In the genomic region with DNA sequence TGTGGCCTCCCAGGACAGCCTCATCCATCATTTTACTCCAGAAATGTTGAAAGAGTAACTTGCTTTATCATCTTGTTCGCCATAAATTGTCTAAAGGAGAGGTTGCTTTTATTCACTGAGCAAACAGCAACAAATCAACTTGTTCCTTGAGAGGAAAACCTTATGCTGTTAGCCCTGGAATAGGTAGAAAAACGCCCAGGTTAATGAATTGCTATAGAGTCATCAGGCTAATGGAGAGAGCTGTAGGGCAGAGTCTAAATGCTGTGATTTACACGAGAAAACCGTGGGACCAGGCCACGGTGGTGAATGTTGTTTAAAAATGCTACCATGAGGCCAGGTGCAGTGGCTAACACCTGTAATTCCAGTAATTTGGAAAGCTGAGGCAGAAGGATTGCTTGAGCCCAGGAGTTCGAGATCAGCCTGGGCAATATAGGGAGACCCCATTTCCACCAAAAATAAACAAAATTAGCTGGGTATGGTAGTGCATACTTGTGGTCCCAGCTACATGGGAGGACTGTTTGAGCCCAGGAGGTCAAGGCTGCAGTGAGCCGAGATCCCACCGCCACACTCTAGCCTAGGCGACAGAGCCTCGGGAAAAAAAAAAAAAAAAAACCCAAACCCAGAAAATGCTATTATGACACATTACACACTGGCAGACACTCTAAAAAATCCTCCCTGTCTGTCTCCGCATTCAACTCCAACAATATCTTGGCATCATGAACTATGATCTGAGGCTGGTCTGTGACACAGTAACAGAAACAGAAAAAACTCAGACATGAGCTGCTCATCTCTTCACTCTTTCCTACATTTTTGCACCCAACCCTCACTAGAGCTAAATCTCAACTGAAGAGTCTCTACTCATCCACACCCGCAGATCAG, we compare ENCODE assay signal across 1 cellular context.
TF ChIP-seq lines count a peak whose summit lies in the region.

No MANE protein-coding gene starts in this region.

TF ChIP-seq in GM23338, 12 proteins besides CTCF, POLR2A, EP300 and RAD21 (continued from another document):
- TF ChIP-seq, protein P1, sequence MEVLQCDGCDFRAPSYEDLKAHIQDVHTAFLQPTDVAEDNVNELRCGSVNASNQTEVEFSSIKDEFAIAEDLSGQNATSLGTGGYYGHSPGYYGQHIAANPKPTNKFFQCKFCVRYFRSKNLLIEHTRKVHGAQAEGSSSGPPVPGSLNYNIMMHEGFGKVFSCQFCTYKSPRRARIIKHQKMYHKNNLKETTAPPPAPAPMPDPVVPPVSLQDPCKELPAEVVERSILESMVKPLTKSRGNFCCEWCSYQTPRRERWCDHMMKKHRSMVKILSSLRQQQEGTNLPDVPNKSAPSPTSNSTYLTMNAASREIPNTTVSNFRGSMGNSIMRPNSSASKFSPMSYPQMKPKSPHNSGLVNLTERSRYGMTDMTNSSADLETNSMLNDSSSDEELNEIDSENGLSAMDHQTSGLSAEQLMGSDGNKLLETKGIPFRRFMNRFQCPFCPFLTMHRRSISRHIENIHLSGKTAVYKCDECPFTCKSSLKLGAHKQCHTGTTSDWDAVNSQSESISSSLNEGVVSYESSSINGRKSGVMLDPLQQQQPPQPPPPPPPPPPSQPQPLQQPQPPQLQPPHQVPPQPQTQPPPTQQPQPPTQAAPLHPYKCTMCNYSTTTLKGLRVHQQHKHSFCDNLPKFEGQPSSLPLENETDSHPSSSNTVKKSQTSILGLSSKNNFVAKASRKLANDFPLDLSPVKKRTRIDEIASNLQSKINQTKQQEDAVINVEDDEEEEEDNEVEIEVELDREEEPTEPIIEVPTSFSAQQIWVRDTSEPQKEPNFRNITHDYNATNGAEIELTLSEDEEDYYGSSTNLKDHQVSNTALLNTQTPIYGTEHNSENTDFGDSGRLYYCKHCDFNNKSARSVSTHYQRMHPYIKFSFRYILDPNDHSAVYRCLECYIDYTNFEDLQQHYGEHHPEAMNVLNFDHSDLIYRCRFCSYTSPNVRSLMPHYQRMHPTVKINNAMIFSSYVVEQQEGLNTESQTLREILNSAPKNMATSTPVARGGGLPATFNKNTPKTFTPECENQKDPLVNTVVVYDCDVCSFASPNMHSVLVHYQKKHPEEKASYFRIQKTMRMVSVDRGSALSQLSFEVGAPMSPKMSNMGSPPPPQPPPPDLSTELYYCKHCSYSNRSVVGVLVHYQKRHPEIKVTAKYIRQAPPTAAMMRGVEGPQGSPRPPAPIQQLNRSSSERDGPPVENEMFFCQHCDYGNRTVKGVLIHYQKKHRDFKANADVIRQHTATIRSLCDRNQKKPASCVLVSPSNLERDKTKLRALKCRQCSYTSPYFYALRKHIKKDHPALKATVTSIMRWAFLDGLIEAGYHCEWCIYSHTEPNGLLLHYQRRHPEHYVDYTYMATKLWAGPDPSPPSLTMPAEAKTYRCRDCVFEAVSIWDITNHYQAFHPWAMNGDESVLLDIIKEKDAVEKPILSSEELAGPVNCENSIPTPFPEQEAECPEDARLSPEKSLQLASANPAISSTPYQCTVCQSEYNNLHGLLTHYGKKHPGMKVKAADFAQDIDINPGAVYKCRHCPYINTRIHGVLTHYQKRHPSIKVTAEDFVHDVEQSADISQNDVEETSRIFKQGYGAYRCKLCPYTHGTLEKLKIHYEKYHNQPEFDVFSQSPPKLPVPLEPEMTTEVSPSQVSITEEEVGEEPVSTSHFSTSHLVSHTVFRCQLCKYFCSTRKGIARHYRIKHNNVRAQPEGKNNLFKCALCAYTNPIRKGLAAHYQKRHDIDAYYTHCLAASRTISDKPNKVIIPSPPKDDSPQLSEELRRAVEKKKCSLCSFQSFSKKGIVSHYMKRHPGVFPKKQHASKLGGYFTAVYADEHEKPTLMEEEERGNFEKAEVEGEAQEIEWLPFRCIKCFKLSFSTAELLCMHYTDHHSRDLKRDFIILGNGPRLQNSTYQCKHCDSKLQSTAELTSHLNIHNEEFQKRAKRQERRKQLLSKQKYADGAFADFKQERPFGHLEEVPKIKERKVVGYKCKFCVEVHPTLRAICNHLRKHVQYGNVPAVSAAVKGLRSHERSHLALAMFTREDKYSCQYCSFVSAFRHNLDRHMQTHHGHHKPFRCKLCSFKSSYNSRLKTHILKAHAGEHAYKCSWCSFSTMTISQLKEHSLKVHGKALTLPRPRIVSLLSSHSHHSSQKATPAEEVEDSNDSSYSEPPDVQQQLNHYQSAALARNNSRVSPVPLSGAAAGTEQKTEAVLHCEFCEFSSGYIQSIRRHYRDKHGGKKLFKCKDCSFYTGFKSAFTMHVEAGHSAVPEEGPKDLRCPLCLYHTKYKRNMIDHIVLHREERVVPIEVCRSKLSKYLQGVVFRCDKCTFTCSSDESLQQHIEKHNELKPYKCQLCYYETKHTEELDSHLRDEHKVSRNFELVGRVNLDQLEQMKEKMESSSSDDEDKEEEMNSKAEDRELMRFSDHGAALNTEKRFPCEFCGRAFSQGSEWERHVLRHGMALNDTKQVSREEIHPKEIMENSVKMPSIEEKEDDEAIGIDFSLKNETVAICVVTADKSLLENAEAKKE (CRISPR knock-in tag; IDR thresholded peaks at IDR 0.05) = no peak
- TF ChIP-seq EZH2phosphoT487 (IDR thresholded peaks at IDR 0.05; ENCODE audit: unreplicated experiment) (no peak), CREB1 (CRISPR knock-in tag; IDR thresholded peaks at IDR 0.05; ENCODE audit: low read depth) (no peak), POLR2AphosphoS5 (IDR thresholded peaks at IDR 0.05; ENCODE audit: low read depth) (no peak), NANOG (IDR thresholded peaks at IDR 0.05; ENCODE audit: borderline replicate concordance) (no peak), JUNB (IDR thresholded peaks at IDR 0.05; ENCODE audit: unreplicated experiment) (no peak), ZNF331 (CRISPR knock-in tag; IDR thresholded peaks at IDR 0.05; ENCODE audit: low read depth) (no peak)
- TF ChIP-seq, protein P2, sequence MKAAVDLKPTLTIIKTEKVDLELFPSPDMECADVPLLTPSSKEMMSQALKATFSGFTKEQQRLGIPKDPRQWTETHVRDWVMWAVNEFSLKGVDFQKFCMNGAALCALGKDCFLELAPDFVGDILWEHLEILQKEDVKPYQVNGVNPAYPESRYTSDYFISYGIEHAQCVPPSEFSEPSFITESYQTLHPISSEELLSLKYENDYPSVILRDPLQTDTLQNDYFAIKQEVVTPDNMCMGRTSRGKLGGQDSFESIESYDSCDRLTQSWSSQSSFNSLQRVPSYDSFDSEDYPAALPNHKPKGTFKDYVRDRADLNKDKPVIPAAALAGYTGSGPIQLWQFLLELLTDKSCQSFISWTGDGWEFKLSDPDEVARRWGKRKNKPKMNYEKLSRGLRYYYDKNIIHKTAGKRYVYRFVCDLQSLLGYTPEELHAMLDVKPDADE (IDR thresholded peaks at IDR 0.05) = no peak
